Comparison of ENCODE assay signal across 12 cellular contexts in the genomic region with DNA sequence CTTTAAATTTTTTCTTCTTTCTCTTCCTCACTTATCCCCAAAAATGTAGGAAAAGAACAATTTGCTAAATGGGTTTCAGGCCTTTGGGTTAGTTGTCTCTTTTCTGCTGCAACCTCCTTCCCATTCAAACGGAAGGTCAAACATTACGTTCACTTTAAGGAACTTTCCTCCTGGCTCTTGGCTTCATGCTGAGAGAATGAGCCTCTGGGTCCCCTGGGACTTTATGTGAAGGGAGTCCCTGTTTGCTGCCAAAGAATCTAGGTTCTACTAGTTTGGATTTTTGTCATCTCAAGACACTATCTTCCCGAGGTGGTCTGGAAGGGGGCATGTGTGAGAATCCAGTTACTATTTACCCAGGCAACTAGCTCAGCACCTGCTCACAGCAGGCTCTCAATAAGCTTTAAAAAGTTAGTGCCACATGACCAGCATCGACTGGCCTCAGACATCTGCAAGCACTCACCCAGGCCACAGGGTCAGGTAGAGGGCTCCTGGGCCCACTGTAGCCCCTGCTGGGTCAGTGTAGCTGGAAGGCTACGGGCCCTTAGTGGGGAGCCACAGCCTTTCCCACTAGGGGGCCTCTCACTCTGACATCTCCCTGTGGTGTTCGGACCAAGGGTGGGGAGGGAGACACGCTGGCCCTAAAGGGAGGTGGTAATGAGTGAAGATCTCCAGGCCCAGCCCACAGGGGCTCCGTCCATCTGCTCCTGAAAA. TPM values are rescaled to one million over a fixed set of nuclear protein-coding genes. Genes with fewer than 3 reads are reported as not detected.
A peak's percentile ranks its signal among the peaks of the same experiment; 100 is the strongest.
DNase-seq lines count a peak whose midpoint lies in the region; ATAC-seq and TF ChIP-seq lines count a peak whose summit lies in the region.
"Had no signal": no experiment of that assay in that cellular context is flagged by ENCODE, and none has a peak within 500 bp of the region (broad histone marks: within the 10 kb centered on the region; RNA-seq: fewer than 3 reads in every experiment).

No MANE protein-coding gene starts in this region.

- POLR2A ChIA-PET in SK-N-SH (lab: Yijun Ruan, JAX), result no interaction called here

- H3K4me3 ChIP-seq in heart right ventricle, result no peak overlapping the region
- no peak overlapping the region for H3K4me3 ChIP-seq in SK-N-SH (ENCODE audit: low read depth in 2 of 2, low read length in 1 of 2)
- no peak overlapping the region for H3K4me3 ChIP-seq in fibroblast of villous mesenchyme (ENCODE audit: low read depth, low read length)
- no peak overlapping the region for H3K4me3 ChIP-seq in upper lobe of right lung
- no peak overlapping the region for H3K4me3 ChIP-seq in spleen
- H3K4me3 ChIP-seq: transverse colon had no signal

- DNase-seq in heart right ventricle (no peak), cardiac septum (ENCODE audit: low spot score) (no peak), SK-N-SH (no peak), fibroblast of villous mesenchyme (ENCODE audit: low read depth) (no peak), upper lobe of right lung (no peak), spleen (no peak), erythroblast (lab: John Stamatoyannopoulos, UW) (no peak)
- DNase-seq in activated naive CD4-positive, alpha-beta T cell treated with anti-CD3 and anti-CD28 coated beads, Interleukin-2, amount 10 ng/mL, durations not matched to agents 7 days and 5 days, result no peak
- DNase-seq: amniotic stem cell, EL, NCI-H2029, transverse colon had no signal

- H3K4me1 Mint-ChIP-seq in activated naive CD4-positive, alpha-beta T cell treated with anti-CD3 and anti-CD28 coated beads, Interleukin-2, amount 10 ng/mL, durations not matched to agents 7 days and 5 days, result no peaks in the 10 kb centered on the region

- H3K36me3 Mint-ChIP-seq in activated naive CD4-positive, alpha-beta T cell treated with anti-CD3 and anti-CD28 coated beads, Interleukin-2, amount 10 ng/mL, durations not matched to agents 7 days and 5 days, result no peaks in the 10 kb centered on the region

- TF ChIP-seq CTCF in heart right ventricle (IDR thresholded peaks at IDR 0.05), result peak in 5 of 9 donors; percentile 10 to 44 (median 36)
- TF ChIP-seq CTCF in SK-N-SH (IDR thresholded peaks at IDR 0.05), result no peak
- TF ChIP-seq CTCF in fibroblast of villous mesenchyme (IDR thresholded peaks at IDR 0.05; ENCODE audit: insufficient read depth, low read depth, low read length), result peak; percentile 33
- no peak for TF ChIP-seq CTCF in upper lobe of right lung (IDR thresholded peaks at IDR 0.05)
- no peak for TF ChIP-seq CTCF in spleen (IDR thresholded peaks at IDR 0.05 in 8 of 11, conservative IDR thresholded peaks at IDR 0.05 in 3 of 11)

- H3K4me3 Mint-ChIP-seq in activated naive CD4-positive, alpha-beta T cell treated with anti-CD3 and anti-CD28 coated beads, Interleukin-2, amount 10 ng/mL, durations not matched to agents 7 days and 5 days, result no peak overlapping the region

- H3K27ac Mint-ChIP-seq in activated naive CD4-positive, alpha-beta T cell treated with anti-CD3 and anti-CD28 coated beads, Interleukin-2, amount 10 ng/mL, durations not matched to agents 7 days and 5 days, result no peak overlapping the region

- no peak overlapping the region for H3K9ac ChIP-seq in SK-N-SH

- no peaks in the 10 kb centered on the region for H3K9me3 Mint-ChIP-seq in activated naive CD4-positive, alpha-beta T cell treated with anti-CD3 and anti-CD28 coated beads, Interleukin-2, amount 10 ng/mL, durations not matched to agents 7 days and 5 days

- no peaks in the 10 kb centered on the region for H3K27me3 ChIP-seq in heart right ventricle
- no peaks in the 10 kb centered on the region for H3K27me3 ChIP-seq in SK-N-SH (ENCODE audit: insufficient read depth)
- H3K27me3 ChIP-seq in upper lobe of right lung, result no peaks in the 10 kb centered on the region
- no peaks in the 10 kb centered on the region for H3K27me3 ChIP-seq in spleen (replicated peaks in 1 of 7)
- H3K27me3 ChIP-seq: transverse colon had no signal

- H3K9me2 ChIP-seq in SK-N-SH, result no peaks in the 10 kb centered on the region

- no peak overlapping the region for H2AFZ ChIP-seq in SK-N-SH (ENCODE audit: low read depth)

- CTCF ChIA-PET in SK-N-SH (lab: Yijun Ruan, JAX), result interaction anchor here (1.3 to 2.0 kb wide), 4 partner anchors 11 to 37 kb away, joined by 4 to 13 read pairs (median 4); no protein-coding TSS in a partner anchor
- CTCF ChIA-PET in activated naive CD4-positive, alpha-beta T cell treated with anti-CD3 and anti-CD28 coated beads, Interleukin-2, amount 10 ng/mL, durations not matched to agents 7 days and 5 days (lab: Charles Lee), result interaction anchor here (1.0 to 1.5 kb wide), 2 partner anchors 23 to 535 kb away, joined by 3 to 4 read pairs; no protein-coding TSS in a partner anchor

- peak overlapping the region in 8 of 10 donors; percentile 26 to 73 (median 60) for H3K27ac ChIP-seq in heart right ventricle
- H3K27ac ChIP-seq in SK-N-SH (ENCODE audit: low read depth in 2 of 2, low read length in 1 of 2), result no peak overlapping the region
- H3K27ac ChIP-seq in upper lobe of right lung, result no peak overlapping the region
- no peak overlapping the region for H3K27ac ChIP-seq in spleen

- ATAC-seq in heart right ventricle, result peak in 6 of 8 donors; percentile 14 to 45 (median 32)
- peak; percentile 17 for ATAC-seq in upper lobe of right lung

- H3K79me2 ChIP-seq in SK-N-SH (ENCODE audit: insufficient read depth), result no peaks in the 10 kb centered on the region

- intact Hi-C loops in heart right ventricle (cut with DNase I) (no loop called here), cardiac septum (cut with DNase I) (no loop called here), upper lobe of right lung (cut with DNase I) (no loop called here), spleen (cut with DNase I; ENCODE audit: low total_unique reads) (no loop called here)

- H3F3A ChIP-seq in SK-N-SH (replicated peaks; ENCODE audit: insufficient read depth), result no peaks in the 10 kb centered on the region

- H3K27me3 Mint-ChIP-seq in activated naive CD4-positive, alpha-beta T cell treated with anti-CD3 and anti-CD28 coated beads, Interleukin-2, amount 10 ng/mL, durations not matched to agents 7 days and 5 days, result peaks cover 26% of the 10 kb centered on the region

- no peak for TF ChIP-seq POLR2A in spleen (IDR thresholded peaks at IDR 0.05)
- TF ChIP-seq POLR2A in erythroblast (IDR thresholded peaks at IDR 0.05; ENCODE audit: low read length), result no peak

- no peak for TF ChIP-seq RAD21 in SK-N-SH (IDR thresholded peaks at IDR 0.05; ENCODE audit: low read length)

- H3K9me3 ChIP-seq in heart right ventricle (no peaks in the 10 kb centered on the region), SK-N-SH (no peaks in the 10 kb centered on the region), upper lobe of right lung (no peaks in the 10 kb centered on the region), spleen (no peaks in the 10 kb centered on the region)
- H3K9me3 ChIP-seq: transverse colon had no signal

- H3K36me3 ChIP-seq in heart right ventricle (peaks cover 0 to 7% (median under 1%) of the 10 kb centered on the region in 9 donors), SK-N-SH (replicated peaks in 1 of 2; ENCODE audit: control insufficient read depth in 1 of 2, insufficient read depth in 2 of 2, low read length in 1 of 2) (no peaks in the 10 kb centered on the region), upper lobe of right lung (no peaks in the 10 kb centered on the region), spleen (peaks cover 0 to 26% (median 0%) of the 10 kb centered on the region in 6 donors)
- H3K36me3 ChIP-seq: transverse colon had no signal

- H3K4me2 ChIP-seq in SK-N-SH, result no peak overlapping the region

- no peak for TF ChIP-seq EP300 in SK-N-SH (IDR thresholded peaks at IDR 0.05; ENCODE audit: borderline replicate concordance in 1 of 2, low read depth in 1 of 2, low read length in 1 of 2)

- H3K4me1 ChIP-seq in heart right ventricle (peaks cover 5 to 62% (median 44%) of the 10 kb centered on the region in 9 donors), SK-N-SH (ENCODE audit: control insufficient read depth in 1 of 2, insufficient read depth in 2 of 2, low read depth in 1 of 2, low read length in 1 of 2) (peaks cover 0 to 18% of the 10 kb centered on the region in 2 experiments; a peak in 1 of 4 replicates), upper lobe of right lung (no peaks in the 10 kb centered on the region), spleen (peaks cover 0 to 28% (median 7%) of the 10 kb centered on the region in 6 donors)
- H3K4me1 ChIP-seq: transverse colon had no signal

- WGBS in heart right ventricle, 2 donors, result 41 to 48% methylated on average over 8 of the region's 8 CpGs
- 85% methylated on average over 5 of the region's 8 CpGs for whole genome bisulfite sequencing in SK-N-SH (ENCODE audit: low lambda C conversion rate)
- WGBS in spleen, 5 donors, result 77 to 88% (median 78%) methylated on average over 8 of the region's 8 CpGs

- no peaks in the 10 kb centered on the region for H4K20me1 ChIP-seq in SK-N-SH (ENCODE audit: insufficient read depth)

TF ChIP-seq in SK-N-SH, 30 proteins besides CTCF, POLR2A, EP300 and RAD21:
- 0 out of 2 replicates have a peak, but pooled peaks have one; percentile 4 for TF ChIP-seq SMC3 (IDR thresholded peaks at IDR 0.05; ENCODE audit: low read depth, low read length)
- TF ChIP-seq TAF1 (IDR thresholded peaks at IDR 0.05; ENCODE audit: borderline replicate concordance, low read depth, low read length), result no peak

RNA-seq across cellular contexts. Expression of a gene that starts 40.5 kb away (rescaled TPM):
- 10 to 100 TPM in 2 of 10 donors, 1 to 10 TPM in 8; 5.1 to 14.0 (median 8.4) TPM for total RNA-seq in heart right ventricle
- 1 to 10 TPM; 2.1 to 5.2 TPM for polyA plus RNA-seq in heart right ventricle
- total RNA-seq in cardiac septum, result 4.6 TPM
- 1.5 and 2.0 TPM in 2 replicates for polyA plus RNA-seq in SK-N-SH (2012; rRNA removed)
- 1.3 and 1.6 TPM in 2 replicates for polyA plus RNA-seq in SK-N-SH (2012; cell fraction: cytosol; rRNA removed)
- polyA plus RNA-seq in SK-N-SH (2012; cell fraction: nucleus; rRNA removed), result 1.0 and 1.5 TPM in 2 replicates
- 10.0 and 25.0 TPM in 2 replicates for total RNA-seq in fibroblast of villous mesenchyme
- total RNA-seq in upper lobe of right lung, result 3.9 TPM
- 10 to 100 TPM; 17.3 to 39.9 (median 28.6) TPM for total RNA-seq in spleen
- polyA plus RNA-seq in spleen, result 1 to 10 TPM; 2.6 to 7.3 (median 4.0) TPM

Comparison
In these comparisons a context has a peak if more than half of its experiments do, and no peak if none do; other contexts are left out.
1. H3K27ac ChIP-seq: peak in heart right ventricle (8 of 10); none in SK-N-SH (0 of 2), upper lobe of right lung (single experiment) and spleen (0 of 8).
2. CTCF ChIP-seq: peak in heart right ventricle (5 of 9) and fibroblast of villous mesenchyme (single experiment); none in SK-N-SH (single experiment), upper lobe of right lung (single experiment) and spleen (0 of 11).